In the genomic region with DNA sequence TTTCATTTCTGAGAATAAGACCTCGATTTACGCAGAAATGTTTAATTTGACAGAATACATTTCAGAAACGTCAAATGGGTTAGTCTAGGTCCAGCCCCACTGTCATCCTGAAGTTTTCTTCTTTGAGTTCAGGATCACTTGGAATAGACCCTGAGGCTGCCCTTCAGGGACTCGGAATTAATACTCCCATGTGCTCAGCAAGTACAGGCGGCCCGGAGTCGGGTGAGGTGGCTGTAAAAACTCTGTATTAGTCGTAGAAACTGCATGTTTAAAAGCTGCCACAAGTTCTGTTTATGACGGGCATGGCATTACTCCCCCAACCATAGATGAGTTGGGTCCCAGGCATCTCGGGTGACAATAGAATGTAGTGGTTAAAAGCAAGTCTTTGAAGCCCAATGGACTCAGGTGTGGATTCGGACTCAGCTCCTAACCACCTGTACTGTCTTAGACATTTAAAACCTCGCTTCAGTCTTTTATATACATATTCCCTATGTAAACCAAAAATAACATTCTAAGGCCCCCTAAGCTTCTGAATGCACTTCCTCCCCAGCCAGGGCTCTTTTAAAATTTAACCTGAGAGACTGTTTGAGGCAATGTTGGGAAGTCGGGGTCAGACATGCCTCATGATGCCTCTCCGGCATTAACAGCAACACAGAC, we compare ENCODE assay signal across 20 cellular contexts.
DNase-seq lines count a peak whose midpoint lies in the region; ATAC-seq, FAIRE-seq and TF ChIP-seq lines count a peak whose summit lies in the region.
"Had no signal": no experiment of that assay in that cellular context is flagged by ENCODE, and none has a peak within 500 bp of the region (broad histone marks: within the 10 kb centered on the region; RNA-seq: fewer than 3 reads in every experiment).

No MANE protein-coding gene starts in this region.

- FAIRE-seq in small intestine (lab: Jason Lieb, UNC), result no peak
- FAIRE-seq: A204.1, GM12878 had no signal

- no peaks in the 10 kb centered on the region for H4K20me1 ChIP-seq in HCT116 (ENCODE audit: insufficient read depth)

- H3K27me3 ChIP-seq in HCT116 (ENCODE audit: insufficient read depth, low read length), result peaks cover 25% of the 10 kb centered on the region
- peaks cover 0 to 2% of the 10 kb centered on the region in 2 donors for H3K27me3 ChIP-seq in small intestine (ENCODE audit: control insufficient read depth in 2 of 2, insufficient read depth in 2 of 2, low read length in 2 of 2)
- H3K27me3 ChIP-seq: BE2C had no signal

- H3K36me3 ChIP-seq in HCT116 (ENCODE audit: control insufficient read depth in 1 of 2, insufficient read depth in 2 of 2, low read length in 2 of 2), result no peaks in the 10 kb centered on the region
- no peaks in the 10 kb centered on the region for H3K36me3 ChIP-seq in small intestine (ENCODE audit: control insufficient read depth in 2 of 2, insufficient read depth in 2 of 2, low read length in 2 of 2)
- H3K36me3 ChIP-seq: BE2C, HAP-1 had no signal

- no peak for TF ChIP-seq POLR2A in HCT116 (IDR thresholded peaks at IDR 0.05; ENCODE audit: borderline replicate concordance, extremely low read depth, insufficient read depth, insufficient read length)

- no peak overlapping the region for H2AFZ ChIP-seq in HCT116 (ENCODE audit: low read depth, low read length, poor library complexity, severe bottlenecking)

- intact Hi-C loops in HCT116 (cut with micrococcal nuclease), result no loop called here

- H3K9me3 ChIP-seq in HCT116 (ENCODE audit: control insufficient read depth in 1 of 2, insufficient read depth in 1 of 2, low read depth in 1 of 2, low read length in 2 of 2) (no peaks in the 10 kb centered on the region), small intestine (ENCODE audit: control insufficient read depth, low read depth) (no peaks in the 10 kb centered on the region)
- H3K9me3 ChIP-seq: BE2C, HAP-1 had no signal

- ATAC-seq in HCT116, result no peak
- no peak for ATAC-seq in HG03520 (IDR thresholded peaks at IDR 0.05; ENCODE audit: unreplicated experiment)
- ATAC-seq: GM12878 had no signal

- TF ChIP-seq CTCF in HCT116 (IDR thresholded peaks at IDR 0.05 in 2 of 3, conservative IDR thresholded peaks at IDR 0.05 in 1 of 3; ENCODE audit: borderline replicate concordance in 1 of 3, insufficient read depth in 1 of 3, low read depth in 2 of 3, low read length in 2 of 3) (no peak), coronary artery (IDR thresholded peaks at IDR 0.05) (no peak)

- no peaks in the 10 kb centered on the region for H3K4me1 ChIP-seq in HCT116 (ENCODE audit: control insufficient read depth in 1 of 2, insufficient read depth in 2 of 2, low read length in 2 of 2)
- no peaks in the 10 kb centered on the region for H3K4me1 ChIP-seq in small intestine (ENCODE audit: control insufficient read depth in 2 of 2, insufficient read depth in 1 of 2, low read depth in 1 of 2, low read length in 1 of 2)
- H3K4me1 ChIP-seq: BE2C, HAP-1 had no signal

- no peak overlapping the region for H3K4me2 ChIP-seq in HCT116 (ENCODE audit: low read length)

- no peak for TF ChIP-seq RAD21 in HCT116 (IDR thresholded peaks at IDR 0.05; ENCODE audit: low read depth)

- no TSS peak for BruUV-seq in HCT116 (replicated peaks; lab: Mats Ljungman, UMichigan)

- DNase-seq in HCT116 (ENCODE audit: low read depth, low spot score), result no peak
- peak; percentile 33 for DNase-seq in coronary artery (ENCODE audit: low spot score)
- DNase-seq in islet precursor cell, result peak; percentile 35
- DNase-seq in NCI-H748 treated with DMSO at 0.1 percent for 48 hours (lab: John Stamatoyannopoulos, UW), result no peak
- DNase-seq in small intestine, result no peak
- DNase-seq: ACHN; BE2C; C1 segment of cervical spinal cord; CD4-positive, CD25-positive, alpha-beta regulatory T cell; CD8-positive, alpha-beta memory T cell; COR-L47; DMS 273 treated with DMSO at 0.1 percent for 48 hours; DMS53; DND-41; EL had no signal

- H3K27ac ChIP-seq in HCT116 (ENCODE audit: low read depth, low read length), result no peak overlapping the region
- H3K27ac ChIP-seq in coronary artery, result no peak overlapping the region
- H3K27ac ChIP-seq in small intestine (ENCODE audit: low read depth in 1 of 2, low read length in 1 of 2), result no peak overlapping the region
- H3K27ac ChIP-seq: HL-60 had no signal

- 65 to 76% (median 71%) methylated on average over 14 of the region's 14 CpGs for WGBS in small intestine, 3 donors

- RAD21 ChIA-PET in HCT116 (lab: Charles Lee; ENCODE audit: low non-redundant PET in 1 of 2, low total read pairs in 2 of 2, uncharacterized antibody in 2 of 2, unreplicated experiment in 2 of 2), result no interaction called here

- H3K79me2 ChIP-seq in HCT116 (ENCODE audit: insufficient read depth, low read length), result no peaks in the 10 kb centered on the region

- POLR2A ChIA-PET in HCT116 (lab: Charles Lee), result no interaction called here

- CTCF ChIA-PET in HCT116 (lab: Charles Lee), result no interaction called here

- no peak overlapping the region for H3K4me3 ChIP-seq in HCT116 (replicated peaks in 1 of 2; ENCODE audit: low read depth in 1 of 2, low read length in 2 of 2)
- no peak overlapping the region for H3K4me3 ChIP-seq in coronary artery
- no peak overlapping the region for H3K4me3 ChIP-seq in small intestine (ENCODE audit: low read depth in 1 of 2, low read length in 2 of 2)
- H3K4me3 ChIP-seq: GM12878, HAP-1 had no signal

- H3K9me2 ChIP-seq in HCT116 (ENCODE audit: insufficient read depth), result no peaks in the 10 kb centered on the region

- H3K9ac ChIP-seq in HCT116 (ENCODE audit: low read length), result no peak overlapping the region

TF ChIP-seq in HCT116, 20 proteins besides CTCF, POLR2A, EP300 and RAD21:
- TF ChIP-seq EZH2 (IDR thresholded peaks at IDR 0.05), result peak; percentile 85; the same call in 1 of the 2 replicates
- TF ChIP-seq, protein P1, sequence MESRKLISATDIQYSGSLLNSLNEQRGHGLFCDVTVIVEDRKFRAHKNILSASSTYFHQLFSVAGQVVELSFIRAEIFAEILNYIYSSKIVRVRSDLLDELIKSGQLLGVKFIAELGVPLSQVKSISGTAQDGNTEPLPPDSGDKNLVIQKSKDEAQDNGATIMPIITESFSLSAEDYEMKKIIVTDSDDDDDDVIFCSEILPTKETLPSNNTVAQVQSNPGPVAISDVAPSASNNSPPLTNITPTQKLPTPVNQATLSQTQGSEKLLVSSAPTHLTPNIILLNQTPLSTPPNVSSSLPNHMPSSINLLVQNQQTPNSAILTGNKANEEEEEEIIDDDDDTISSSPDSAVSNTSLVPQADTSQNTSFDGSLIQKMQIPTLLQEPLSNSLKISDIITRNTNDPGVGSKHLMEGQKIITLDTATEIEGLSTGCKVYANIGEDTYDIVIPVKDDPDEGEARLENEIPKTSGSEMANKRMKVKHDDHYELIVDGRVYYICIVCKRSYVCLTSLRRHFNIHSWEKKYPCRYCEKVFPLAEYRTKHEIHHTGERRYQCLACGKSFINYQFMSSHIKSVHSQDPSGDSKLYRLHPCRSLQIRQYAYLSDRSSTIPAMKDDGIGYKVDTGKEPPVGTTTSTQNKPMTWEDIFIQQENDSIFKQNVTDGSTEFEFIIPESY (IDR thresholded peaks at IDR 0.05; ENCODE audit: extremely low read depth, insufficient replicate concordance, low read length), result no peak

Comparison
In these comparisons a context has a peak if more than half of its experiments do, and no peak if none do; other contexts are left out.
1. DNase-seq: peak in coronary artery (single experiment) and islet precursor cell (single experiment); none in HCT116 (single experiment), NCI-H748 treated with DMSO at 0.1 percent for 48 hours (single experiment) and small intestine (single experiment).